11 cellular contexts compared by ENCODE assay signal in genomic region chr3:45864760-45865567, GRCh38. TPM values are rescaled to one million over a fixed set of nuclear protein-coding genes. Genes with fewer than 3 reads are reported as not detected.
A peak's percentile ranks its signal among the peaks of the same experiment; 100 is the strongest.
DNase-seq lines count a peak whose midpoint lies in the region; ATAC-seq, FAIRE-seq and TF ChIP-seq lines count a peak whose summit lies in the region.
"Had no signal": no experiment of that assay in that cellular context is flagged by ENCODE, and none has a peak within 500 bp of the region (broad histone marks: within the 10 kb centered on the region; RNA-seq: fewer than 3 reads in every experiment).

No MANE protein-coding gene starts in this region.

- H3K9me3 Mint-ChIP-seq in activated T-helper 1 cell treated with anti-CD3 and anti-CD28 coated beads, Interleukin-12 subunit alpha, Interleukin-12 subunit beta, Interleukin-2, Interleukin-4 antibody, amounts not matched to agents 30 ng/mL and 10 ng/mL and 1 ng/mL, durations not matched to agents 14 hours and 24 hours and 36 hours, result peaks cover 13% of the 10 kb centered on the region

- H3K27me3 Mint-ChIP-seq in activated T-helper 1 cell treated with anti-CD3 and anti-CD28 coated beads, Interleukin-12 subunit alpha, Interleukin-12 subunit beta, Interleukin-2, Interleukin-4 antibody, amounts not matched to agents 30 ng/mL and 10 ng/mL and 1 ng/mL, durations not matched to agents 14 hours and 24 hours and 36 hours (ENCODE audit: insufficient read depth), result peaks cover 31% of the 10 kb centered on the region

- peaks cover 53% of the 10 kb centered on the region for H3K4me1 Mint-ChIP-seq in activated T-helper 1 cell treated with anti-CD3 and anti-CD28 coated beads, Interleukin-12 subunit alpha, Interleukin-12 subunit beta, Interleukin-2, Interleukin-4 antibody, amounts not matched to agents 30 ng/mL and 10 ng/mL and 1 ng/mL, durations not matched to agents 14 hours and 24 hours and 36 hours (ENCODE audit: low read depth)

- H3K27ac Mint-ChIP-seq in activated T-helper 1 cell treated with anti-CD3 and anti-CD28 coated beads, Interleukin-12 subunit alpha, Interleukin-12 subunit beta, Interleukin-2, Interleukin-4 antibody, amounts not matched to agents 30 ng/mL and 10 ng/mL and 1 ng/mL, durations not matched to agents 14 hours and 24 hours and 36 hours, result peak overlapping the region; percentile 42

- no peaks in the 10 kb centered on the region for H3K36me3 Mint-ChIP-seq in activated T-helper 1 cell treated with anti-CD3 and anti-CD28 coated beads, Interleukin-12 subunit alpha, Interleukin-12 subunit beta, Interleukin-2, Interleukin-4 antibody, amounts not matched to agents 30 ng/mL and 10 ng/mL and 1 ng/mL, durations not matched to agents 14 hours and 24 hours and 36 hours (ENCODE audit: low read depth)

- peak; percentile 95 for FAIRE-seq in GM12891 (lab: Jason Lieb, UNC)
- FAIRE-seq: endothelial cell of umbilical vein had no signal

- TF ChIP-seq POLR2A in GM12891 (IDR thresholded peaks at IDR 0.05; ENCODE audit: low read depth, low read length), result no peak; the same call in 1 of the 2 replicates

- intact Hi-C loops in activated T-helper 1 cell treated with anti-CD3 and anti-CD28 coated beads, Interleukin-12 subunit alpha, Interleukin-12 subunit beta, Interleukin-2, Interleukin-4 antibody, amounts not matched to agents 30 ng/mL and 10 ng/mL and 1 ng/mL, durations not matched to agents 14 hours and 24 hours and 36 hours (cut with micrococcal nuclease), result loop anchor here (1.0 to 5.0 kb wide), 6 partner anchors 23 to 252 kb away; partner anchors contain the start of gene LZTFL1

- DNase-seq in GM12891 (ENCODE audit: insufficient read length, low spot score) (no peak), GDM1 (lab: John Stamatoyannopoulos, UW) (no peak), RPMI8226 (no peak), ureter (ENCODE audit: low spot score) (no peak)
- peak; percentile 41 for DNase-seq in activated T-helper 1 cell treated with anti-CD3 and anti-CD28 coated beads, Interleukin-12 subunit alpha, Interleukin-12 subunit beta, Interleukin-2, Interleukin-4 antibody, amounts not matched to agents 30 ng/mL and 10 ng/mL and 1 ng/mL, durations not matched to agents 14 hours and 24 hours and 36 hours (ENCODE audit: low spot score)
- DNase-seq: transverse colon had no signal

- peak; percentile 58 for ATAC-seq in GM19397 (IDR thresholded peaks at IDR 0.05; ENCODE audit: unreplicated experiment)
- ATAC-seq in HG03066 (IDR thresholded peaks at IDR 0.05; ENCODE audit: low read depth, unreplicated experiment), result peak; percentile 81
- ATAC-seq in GM19328 (IDR thresholded peaks at IDR 0.05; ENCODE audit: unreplicated experiment), result no peak

- peak overlapping the region; percentile 55 for H3K4me3 Mint-ChIP-seq in activated T-helper 1 cell treated with anti-CD3 and anti-CD28 coated beads, Interleukin-12 subunit alpha, Interleukin-12 subunit beta, Interleukin-2, Interleukin-4 antibody, amounts not matched to agents 30 ng/mL and 10 ng/mL and 1 ng/mL, durations not matched to agents 14 hours and 24 hours and 36 hours

TF ChIP-seq in GM12891, 5 proteins besides CTCF, POLR2A, EP300 and RAD21:
- TF ChIP-seq POLR2AphosphoS5 (IDR thresholded peaks at IDR 0.05; ENCODE audit: low read depth, low read length) (no peak), SPI1 (IDR thresholded peaks at IDR 0.05; ENCODE audit: low read depth, low read length) (peak; percentile 66), PAX5 (IDR thresholded peaks at IDR 0.05; ENCODE audit: insufficient read depth, low read length, severe bottlenecking) (peak; percentile 67), TAF1 (IDR thresholded peaks at IDR 0.05; ENCODE audit: low read depth, low read length) (no peak), POU2F2 (IDR thresholded peaks at IDR 0.05; ENCODE audit: low read depth, low read length) (peak; percentile 88; the same call in 1 of the 2 replicates)
TF ChIP-seq in GM12891: peak in this region for 3.

RNA-seq across cellular contexts. Expression of gene CCR9, which starts 21.4 kb away (rescaled TPM):
- polyA plus RNA-seq in GM12891 (2012; ENCODE audit: low read depth, missing spikeins), result 1.7 TPM
- total RNA-seq in activated T-helper 1 cell treated with anti-CD3 and anti-CD28 coated beads, Interleukin-12 subunit alpha, Interleukin-12 subunit beta, Interleukin-2, Interleukin-4 antibody, amounts not matched to agents 30 ng/mL and 10 ng/mL and 1 ng/mL, durations not matched to agents 14 hours and 24 hours and 36 hours, result not detected in 2 replicates
- not detected for total RNA-seq in ureter
- total RNA-seq: endothelial cell of umbilical vein, kidney epithelial cell had no signal
- polyA plus RNA-seq: endothelial cell of umbilical vein had no signal

RNA-seq across cellular contexts. Expression of gene LZTFL1, which starts 23.0 kb away (rescaled TPM):
- polyA plus RNA-seq in GM12891 (2012; ENCODE audit: low read depth, missing spikeins), result 23.4 TPM
- 5.2 and 6.5 TPM in 2 replicates for total RNA-seq in activated T-helper 1 cell treated with anti-CD3 and anti-CD28 coated beads, Interleukin-12 subunit alpha, Interleukin-12 subunit beta, Interleukin-2, Interleukin-4 antibody, amounts not matched to agents 30 ng/mL and 10 ng/mL and 1 ng/mL, durations not matched to agents 14 hours and 24 hours and 36 hours
- total RNA-seq in ureter, result 24.5 TPM
